Comparison of ENCODE assay signal across 8 cellular contexts in genomic region chr19:57363734-57364181, GRCh38. TPM values are rescaled to one million over a fixed set of nuclear protein-coding genes. Genes with fewer than 3 reads are reported as not detected.
DNase-seq lines count a peak whose midpoint lies in the region; ATAC-seq and TF ChIP-seq lines count a peak whose summit lies in the region.

No MANE protein-coding gene starts in this region.

- H3K27ac ChIP-seq in ACC112 (ENCODE audit: low read depth, low read length) (peak overlapping the region; percentile 72), PC-9 (peak overlapping the region; percentile 47)
- peak overlapping the region; percentile 80 for H3K27ac ChIP-seq in effector memory CD4-positive, alpha-beta T cell (ENCODE audit: insufficient read depth, low read length, poor library complexity, severe bottlenecking)

- ATAC-seq in GM21390 (IDR thresholded peaks at IDR 0.05; ENCODE audit: unreplicated experiment) (peak; percentile 4), mucosa of descending colon (no peak)

- H3K4me3 ChIP-seq in ACC112 (ENCODE audit: low read depth, low read length): peak overlapping the region; percentile 89
- H3K4me3 ChIP-seq in PC-9: peak overlapping the region; percentile 72
- H3K4me3 ChIP-seq in effector memory CD4-positive, alpha-beta T cell (ENCODE audit: insufficient read depth, low read depth, low read length, poor library complexity, severe bottlenecking): peak overlapping the region; percentile 66
- H3K4me3 ChIP-seq in mucosa of descending colon: peak overlapping the region; percentile 64

- H3K9me3 ChIP-seq in PC-9 (ENCODE audit: insufficient read depth, low read depth) (peaks cover 5% of the 10 kb centered on the region; the same call in 1 of the 2 replicates), mucosa of descending colon (peaks cover 42% of the 10 kb centered on the region)
- H3K9me3 ChIP-seq in effector memory CD4-positive, alpha-beta T cell (ENCODE audit: control insufficient read depth, low read length): no peaks in the 10 kb centered on the region

- H3K4me2 ChIP-seq in PC-9: peak overlapping the region; percentile 71

- no peaks in the 10 kb centered on the region for H4K20me1 ChIP-seq in PC-9 (ENCODE audit: insufficient read depth)

- intact Hi-C loops in PC-9 (cut with micrococcal nuclease; ENCODE audit: unreplicated experiment) (loop anchor here (1.0 kb wide), 3 partner anchors 26 to 83 kb away; partner anchors contain the start of genes ZNF460, ZNF548 and ZNF749), mucosa of descending colon (cut with DNase I, micrococcal nuclease) (no loop called here)

- H3K36me3 ChIP-seq in ACC112 (ENCODE audit: insufficient read depth, low read length) (peaks cover 5% of the 10 kb centered on the region; the same call in 1 of the 2 replicates), PC-9 (ENCODE audit: low read depth) (peaks cover under 1% of the 10 kb centered on the region; the same call in 1 of the 2 replicates), mucosa of descending colon (ENCODE audit: low read depth) (no peaks in the 10 kb centered on the region)
- H3K36me3 ChIP-seq in effector memory CD4-positive, alpha-beta T cell (ENCODE audit: control insufficient read depth, insufficient read depth, low read length): no peaks in the 10 kb centered on the region

- H2AFZ ChIP-seq in ACC112 (ENCODE audit: low read length, unreplicated experiment): peak overlapping the region; percentile 75
- peak overlapping the region; percentile 71 for H2AFZ ChIP-seq in PC-9

- BruUV-seq in PC-9 (replicated peaks; lab: Mats Ljungman, UMichigan): no TSS peak

- DNase-seq in PC-9 (no peak), mucosa of descending colon (no peak), UCSD-AML1 (lab: John Stamatoyannopoulos, UW; ENCODE audit: unreplicated experiment) (no peak), GOT3 (lab: John Stamatoyannopoulos, UW) (no peak)
- DNase-seq in effector memory CD4-positive, alpha-beta T cell: no peak
- no peak for DNase-seq in effector CD4-positive, alpha-beta T cell

- CTCF ChIA-PET in PC-9 (lab: Charles Lee): interaction anchor here (0.6 kb wide), 1 partner anchor 26 kb away, joined by 3 read pairs; the partner anchor contains the start of gene ZNF548

- H3K79me2 ChIP-seq in ACC112 (ENCODE audit: control insufficient read depth, insufficient read depth, low read length, unreplicated experiment): peaks cover 9% of the 10 kb centered on the region
- H3K79me2 ChIP-seq in PC-9 (ENCODE audit: low read depth): peaks cover 23% of the 10 kb centered on the region

- H3K9me2 ChIP-seq in PC-9 (ENCODE audit: insufficient read depth): no peaks in the 10 kb centered on the region

- TF ChIP-seq CTCF in PC-9 (conservative IDR thresholded peaks at IDR 0.05) (no peak), mucosa of descending colon (IDR thresholded peaks at IDR 0.05) (no peak)

- H3K27me3 ChIP-seq in ACC112 (ENCODE audit: insufficient read depth, low read length) (no peaks in the 10 kb centered on the region), PC-9 (ENCODE audit: insufficient read depth, low read depth) (no peaks in the 10 kb centered on the region)
- H3K27me3 ChIP-seq in effector memory CD4-positive, alpha-beta T cell (replicated peaks; ENCODE audit: control insufficient read depth, insufficient read depth, low read length, poor library complexity, severe bottlenecking): no peaks in the 10 kb centered on the region

- POLR2A ChIA-PET in PC-9 (lab: Charles Lee; ENCODE audit: unreplicated experiment): interaction anchor here (1.3 kb wide), 1 partner anchor 62 kb away, joined by 8 read pairs; no protein-coding TSS in a partner anchor

- peaks cover 4% of the 10 kb centered on the region for H3K4me1 ChIP-seq in ACC112 (ENCODE audit: control insufficient read depth, insufficient read depth, low read length, unreplicated experiment)
- H3K4me1 ChIP-seq in PC-9 (replicated peaks; ENCODE audit: insufficient read depth): peaks cover 6% of the 10 kb centered on the region; the same call in 1 of the 2 replicates
- H3K4me1 ChIP-seq in effector memory CD4-positive, alpha-beta T cell (ENCODE audit: control insufficient read depth, insufficient read depth, low read length, poor library complexity, severe bottlenecking): peaks cover 5% of the 10 kb centered on the region
- H3K4me1 ChIP-seq in mucosa of descending colon (ENCODE audit: low read depth): peaks cover 6% of the 10 kb centered on the region

- peaks cover 9% of the 10 kb centered on the region for H3F3A ChIP-seq in PC-9 (ENCODE audit: insufficient read depth, low read depth)

RNA-seq across cellular contexts. Expression of gene TRAPPC2B, which starts 0.4 kb away (rescaled TPM):
- 14.1 and 15.3 TPM in 2 replicates for total RNA-seq in PC-9 (2021)
- total RNA-seq in mucosa of descending colon: 1 to 10 TPM; 3.4 to 8.3 (median 3.5) TPM

RNA-seq across cellular contexts. Expression of gene ZNF547, which starts 0.4 kb away (rescaled TPM):
- total RNA-seq in PC-9 (2021) (3.1 and 6.0 TPM in 2 replicates), mucosa of descending colon (1 to 10 TPM in 2 of 3 donors, under 1 TPM in 1; 0.64 to 4.2 (median 1.6) TPM)

RNA-seq across cellular contexts. Expression of gene ZNF304, which starts 12.7 kb away (rescaled TPM):
- total RNA-seq in PC-9 (2021) (10.9 and 11.4 TPM in 2 replicates), mucosa of descending colon (10 to 100 TPM in 1 of 3 donors, 1 to 10 TPM in 2; 2.8 to 12.2 (median 4.2) TPM)

RNA-seq across cellular contexts. Expression of gene ZNF548, which starts 25.9 kb away (rescaled TPM):
- total RNA-seq in PC-9 (2021) (18.0 and 18.2 TPM in 2 replicates), mucosa of descending colon (10 to 100 TPM in 2 of 3 donors, 1 to 10 TPM in 1; 8.3 to 23.2 (median 10.3) TPM)

RNA-seq across cellular contexts. Expression of gene ZNF543, which starts 43.5 kb away (rescaled TPM):
- total RNA-seq in PC-9 (2021): 8.9 and 9.5 TPM in 2 replicates
- 1 to 10 TPM; 2.5 to 9.4 (median 3.6) TPM for total RNA-seq in mucosa of descending colon
